In the genomic region with DNA sequence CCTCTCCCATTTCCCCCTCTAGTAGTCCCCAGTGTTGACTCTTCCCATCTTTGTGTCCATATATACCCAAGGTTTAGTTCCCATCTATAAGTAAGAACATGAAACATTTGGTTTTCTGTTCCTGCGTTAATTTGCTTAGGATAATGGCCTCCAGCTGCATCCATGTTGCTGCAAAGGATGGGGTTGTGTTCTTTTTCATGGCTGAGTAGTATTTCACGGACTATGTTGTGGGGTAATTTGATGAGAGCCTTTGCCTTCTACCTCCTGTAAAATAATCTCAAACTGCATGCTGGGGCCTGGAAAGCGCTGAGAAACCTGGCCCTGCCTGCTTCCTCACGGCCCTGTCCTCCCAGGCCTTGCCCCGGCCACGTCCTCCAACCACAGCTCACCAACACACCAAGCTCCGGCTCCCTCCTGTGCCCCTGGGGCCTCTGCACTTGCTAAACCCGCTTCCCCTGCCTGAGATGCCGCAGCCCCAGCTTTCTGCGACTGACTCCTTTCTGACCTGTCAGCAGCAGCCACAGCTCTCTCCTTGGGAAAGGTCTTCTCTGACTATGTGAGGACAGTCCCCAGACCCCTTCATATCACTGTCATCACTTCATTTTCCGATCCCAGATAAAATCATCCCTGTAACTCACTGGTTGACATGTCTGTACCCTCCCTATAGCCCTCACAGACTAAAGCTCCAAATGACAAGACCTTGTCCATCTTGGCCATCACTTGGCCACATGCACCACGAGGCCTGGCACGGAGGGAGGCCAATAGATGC, we compare ENCODE assay signal across 18 cellular contexts. TPM values are rescaled to one million over a fixed set of nuclear protein-coding genes. Genes with fewer than 3 reads are reported as not detected.
A peak's percentile ranks its signal among the peaks of the same experiment; 100 is the strongest.
DNase-seq lines count a peak whose midpoint lies in the region; ATAC-seq, FAIRE-seq and TF ChIP-seq lines count a peak whose summit lies in the region.
"Had no signal": no experiment of that assay in that cellular context is flagged by ENCODE, and none has a peak within 500 bp of the region (broad histone marks: within the 10 kb centered on the region; RNA-seq: fewer than 3 reads in every experiment).

No MANE protein-coding gene starts in this region.

- intact Hi-C loops in adrenal gland (cut with DNase I): no loop called here

- H3K18ac ChIP-seq in H1 (ENCODE audit: extremely low read depth, low read length): no peak overlapping the region

- H3K27me3 ChIP-seq in H1 (replicated peaks in 1 of 4; ENCODE audit: control insufficient read depth in 3 of 4, extremely low read depth in 1 of 4, insufficient read depth in 3 of 4, low read length in 3 of 4): no peaks in the 10 kb centered on the region
- H3K27me3 ChIP-seq in neutrophil: no peaks in the 10 kb centered on the region
- no peaks in the 10 kb centered on the region for H3K27me3 ChIP-seq in adrenal gland
- H3K27me3 ChIP-seq: BLaER1 treated with 17β-estradiol and CSF1 and Interleukin-3, amounts not matched to agents 10 nM and 100 nM; MG63 had no signal

- POLR2A ChIA-PET in activated naive CD8-positive, alpha-beta T cell treated with anti-CD3 and anti-CD28 coated beads, Interleukin-2, amount 10 ng/mL, durations not matched to agents 7 days and 5 days (lab: Charles Lee): interaction anchor here (1.0 kb wide), 1 partner anchor 10 kb away, joined by 3 read pairs; no protein-coding TSS in a partner anchor
- POLR2A ChIA-PET in RWPE1 (lab: Yijun Ruan, JAX; ENCODE audit: low non-redundant PET) (no interaction called here), H1 (lab: Charles Lee; ENCODE audit: partially characterized antibody) (interaction anchor here (1.6 to 2.1 kb wide), 2 partner anchors 8 to 9 kb away, joined by 4 to 7 read pairs; no protein-coding TSS in a partner anchor)

- H3K36me3 Mint-ChIP-seq in activated naive CD8-positive, alpha-beta T cell treated with anti-CD3 and anti-CD28 coated beads, Interleukin-2, amount 10 ng/mL, durations not matched to agents 7 days and 5 days: peaks cover 5% of the 10 kb centered on the region
- no peaks in the 10 kb centered on the region for H3K36me3 Mint-ChIP-seq in activated naive CD8-positive, alpha-beta T cell treated with anti-CD3 and anti-CD28 coated beads for 36 hours

- H3K79me2 ChIP-seq in H1 (ENCODE audit: control insufficient read depth in 1 of 2, insufficient read depth in 2 of 2, low read length in 2 of 2): peaks cover 4 to 95% of the 10 kb centered on the region in 2 experiments; a peak in 3 of 4 replicates

- H2BK15ac ChIP-seq in H1 (ENCODE audit: low read length): no peak overlapping the region

- no peak for TF ChIP-seq POLR2A in H1 (IDR thresholded peaks at IDR 0.05; ENCODE audit: control extremely low read depth in 1 of 2, low read depth in 2 of 2, low read length in 2 of 2)
- no peak for TF ChIP-seq POLR2A in adrenal gland (IDR thresholded peaks at IDR 0.05)

- 89% methylated on average over 13 of the region's 13 CpGs; no CpG with 5 or more reads in 1 of the 2 experiments for WGBS in H1 (ENCODE audit: extremely low coverage in 1 of 2, insufficient coverage in 1 of 2, insufficient read length in 1 of 2, insufficient replicate concordance in 2 of 2, low coverage in 1 of 2, low lambda C conversion rate in 2 of 2, missing lambda C conversion rate in 1 of 2), 2 experiments
- 90 to 94% (median 92%) methylated on average over 13 of the region's 13 CpGs for WGBS in adrenal gland, 4 donors

- no peak overlapping the region for H3K14ac ChIP-seq in H1 (ENCODE audit: insufficient read length)

- H4K91ac ChIP-seq in H1 (replicated peaks; ENCODE audit: insufficient read length, low read length): no peak overlapping the region

- no peak overlapping the region for H3K4me2 ChIP-seq in H1 (ENCODE audit: insufficient read depth in 1 of 2, low read depth in 2 of 2, low read length in 2 of 2)

- FAIRE-seq in H1 (lab: Jason Lieb, UNC): no peak
- FAIRE-seq: H54, RCC 7860 had no signal

- no peak for TF ChIP-seq RAD21 in H1 (IDR thresholded peaks at IDR 0.05 in 1 of 2, conservative IDR thresholded peaks at IDR 0.05 in 1 of 2; ENCODE audit: low read depth in 2 of 2, low read length in 2 of 2)

- peaks cover 29% of the 10 kb centered on the region for H3K4me1 Mint-ChIP-seq in activated naive CD8-positive, alpha-beta T cell treated with anti-CD3 and anti-CD28 coated beads, Interleukin-2, amount 10 ng/mL, durations not matched to agents 7 days and 5 days
- peaks cover 23% of the 10 kb centered on the region for H3K4me1 Mint-ChIP-seq in activated naive CD8-positive, alpha-beta T cell treated with anti-CD3 and anti-CD28 coated beads for 36 hours

- H3K4me1 ChIP-seq in H1 (replicated peaks in 1 of 4; ENCODE audit: control insufficient read depth in 3 of 4, insufficient read depth in 4 of 4, low read length in 3 of 4) (peaks cover 0 to 19% (median 6%) of the 10 kb centered on the region in 4 experiments), neutrophil (ENCODE audit: control insufficient read depth in 1 of 2, insufficient read depth in 1 of 2, low read depth in 1 of 2, low read length in 1 of 2) (peaks cover 19 to 27% of the 10 kb centered on the region in 2 experiments), adrenal gland (replicated peaks in 1 of 2) (peaks cover 0 to 22% of the 10 kb centered on the region in 2 donors)

- no peak overlapping the region for H2BK12ac ChIP-seq in H1 (ENCODE audit: low read depth, low read length)

- no peaks in the 10 kb centered on the region for H3K36me3 ChIP-seq in H1 (ENCODE audit: control insufficient read depth in 2 of 4, insufficient read depth in 4 of 4, low read length in 3 of 4)
- H3K36me3 ChIP-seq in neutrophil: peaks cover under 1% of the 10 kb centered on the region
- no peaks in the 10 kb centered on the region for H3K36me3 ChIP-seq in adrenal gland (replicated peaks in 1 of 2)
- H3K36me3 ChIP-seq: MG63 had no signal

- H2BK120ac ChIP-seq in H1 (replicated peaks; ENCODE audit: low read depth, low read length): no peak overlapping the region

- H3K27me3 Mint-ChIP-seq in activated naive CD8-positive, alpha-beta T cell treated with anti-CD3 and anti-CD28 coated beads, Interleukin-2, amount 10 ng/mL, durations not matched to agents 7 days and 5 days: no peaks in the 10 kb centered on the region
- H3K27me3 Mint-ChIP-seq in activated naive CD8-positive, alpha-beta T cell treated with anti-CD3 and anti-CD28 coated beads for 36 hours: no peaks in the 10 kb centered on the region

- TF ChIP-seq EP300 in H1 (IDR thresholded peaks at IDR 0.05; ENCODE audit: borderline replicate concordance in 1 of 2, low read depth in 2 of 2, low read length in 2 of 2): no peak

- no peak overlapping the region for H2AFZ ChIP-seq in H1 (ENCODE audit: low read length)

- no peak overlapping the region for H3K9ac ChIP-seq in H1 (replicated peaks in 1 of 4; ENCODE audit: extremely low read depth in 1 of 4, low read depth in 3 of 4, low read length in 3 of 4)
- H3K9ac ChIP-seq: BLaER1 treated with 17β-estradiol and CSF1 and Interleukin-3, amounts not matched to agents 10 nM and 100 nM had no signal

- H2BK5ac ChIP-seq in H1 (ENCODE audit: low read depth, low read length): no peak overlapping the region

- no peak overlapping the region for H2BK20ac ChIP-seq in H1 (ENCODE audit: low read length)

- no peak overlapping the region for H3K56ac ChIP-seq in H1 (replicated peaks; ENCODE audit: insufficient read length, low read depth, low read length)

- H3K79me1 ChIP-seq in H1 (ENCODE audit: low read depth, low read length): peaks cover 42% of the 10 kb centered on the region

- peak overlapping the region; percentile 28 for H3K4ac ChIP-seq in H1 (replicated peaks; ENCODE audit: insufficient read length, low read depth, low read length)

- TF ChIP-seq CTCF in RWPE1 (conservative IDR thresholded peaks at IDR 0.05; ENCODE audit: low read depth) (no peak), H1 (IDR thresholded peaks at IDR 0.05; ENCODE audit: control extremely low read depth in 1 of 3, insufficient read depth in 1 of 3, low read depth in 1 of 3, low read length in 3 of 3) (no peak), neutrophil (IDR thresholded peaks at IDR 0.05) (no peak), adrenal gland (IDR thresholded peaks at IDR 0.05) (no peak)

- H4K8ac ChIP-seq in H1 (ENCODE audit: extremely low read depth, insufficient read depth, low read length): no peak overlapping the region

- H4K5ac ChIP-seq in H1 (ENCODE audit: insufficient read length, low read depth, low read length): no peak overlapping the region

- H3K4me3 ChIP-seq in H1 (ENCODE audit: extremely low read depth in 1 of 4, insufficient read depth in 2 of 4, low read depth in 3 of 4, low read length in 4 of 4) (no peak overlapping the region), neutrophil (ENCODE audit: low read depth in 1 of 2, low read length in 1 of 2) (no peak overlapping the region), adrenal gland (no peak overlapping the region)
- H3K4me3 ChIP-seq: BLaER1 treated with 17β-estradiol and CSF1 and Interleukin-3, amounts not matched to agents 10 nM and 100 nM; MG63 had no signal

- H3K9me3 ChIP-seq in H1 (ENCODE audit: insufficient read depth in 2 of 2, low read depth in 1 of 2, low read length in 1 of 2) (no peaks in the 10 kb centered on the region), neutrophil (no peaks in the 10 kb centered on the region), adrenal gland (replicated peaks in 1 of 3) (no peaks in the 10 kb centered on the region)
- H3K9me3 ChIP-seq: BLaER1 treated with 17β-estradiol and CSF1 and Interleukin-3, amounts not matched to agents 10 nM and 100 nM; MG63 had no signal

- peaks cover 26 to 47% of the 10 kb centered on the region in 2 experiments for H4K20me1 ChIP-seq in H1 (replicated peaks in 1 of 2; ENCODE audit: control insufficient read depth in 1 of 2, insufficient read depth in 2 of 2, low read length in 2 of 2)

- peak overlapping the region; percentile 53; the same call in 1 of the 2 replicates for H2AK5ac ChIP-seq in H1 (ENCODE audit: low read depth, low read length)

- no peaks in the 10 kb centered on the region for H3K23me2 ChIP-seq in H1 (ENCODE audit: low read depth, low read length)

- no peak for ATAC-seq in activated naive CD8-positive, alpha-beta T cell treated with anti-CD3 and anti-CD28 coated beads, Interleukin-2, amount 10 ng/mL, durations not matched to agents 7 days and 5 days (ENCODE audit: low read depth)
- no peak for ATAC-seq in GM18498 (IDR thresholded peaks at IDR 0.05; ENCODE audit: unreplicated experiment)

- CTCF ChIA-PET in RWPE1 (lab: Yijun Ruan, JAX): interaction anchor here (0.5 to 1.1 kb wide), 3 partner anchors 8 to 495 kb away, joined by 3 to 4 read pairs (median 3); no protein-coding TSS in a partner anchor
- CTCF ChIA-PET in H1 (lab: Charles Lee; ENCODE audit: partially characterized antibody): interaction anchor here (1.0 to 13.8 kb wide), 7 partner anchors 11 to 99 kb away, joined by 3 to 128 read pairs (median 4); no protein-coding TSS in a partner anchor

- no peak for DNase-seq in activated naive CD8-positive, alpha-beta T cell treated with anti-CD3 and anti-CD28 coated beads, Interleukin-2, amount 10 ng/mL, durations not matched to agents 7 days and 5 days
- no peak for DNase-seq in activated naive CD8-positive, alpha-beta T cell treated with anti-CD3 and anti-CD28 coated beads for 36 hours
- DNase-seq in RWPE1 (ENCODE audit: low spot score) (no peak), H1 (ENCODE audit: low read depth in 1 of 2, low spot score in 2 of 2) (no peak), adrenal gland (no peak)
- no peak for DNase-seq in effector CD8-positive, alpha-beta T cell (lab: John Stamatoyannopoulos, UW)
- DNase-seq: 8988T, EL, MG63, NCI-H1105 treated with DMSO at 0.1 percent for 48 hours, NCI-H187 treated with DMSO at 0.1 percent for 48 hours, NCI-H446 treated with DMSO at 0.1 percent for 48 hours, NCI-H774 had no signal

- H3K27ac ChIP-seq in RWPE1 (peak overlapping the region; percentile 9; the same call in 1 of the 2 replicates), H1 (ENCODE audit: low read depth, low read length) (no peak overlapping the region), neutrophil (peak overlapping the region; percentile 72), adrenal gland (no peak overlapping the region)

- H3K9me3 Mint-ChIP-seq in activated naive CD8-positive, alpha-beta T cell treated with anti-CD3 and anti-CD28 coated beads, Interleukin-2, amount 10 ng/mL, durations not matched to agents 7 days and 5 days: no peaks in the 10 kb centered on the region
- H3K9me3 Mint-ChIP-seq in activated naive CD8-positive, alpha-beta T cell treated with anti-CD3 and anti-CD28 coated beads for 36 hours: no peaks in the 10 kb centered on the region

- H3K23ac ChIP-seq in H1 (ENCODE audit: insufficient read length): no peak overlapping the region

- H3K27ac Mint-ChIP-seq in activated naive CD8-positive, alpha-beta T cell treated with anti-CD3 and anti-CD28 coated beads, Interleukin-2, amount 10 ng/mL, durations not matched to agents 7 days and 5 days: peak overlapping the region; percentile 1
- no peak overlapping the region for H3K27ac Mint-ChIP-seq in activated naive CD8-positive, alpha-beta T cell treated with anti-CD3 and anti-CD28 coated beads for 36 hours

- H3K4me3 Mint-ChIP-seq in activated naive CD8-positive, alpha-beta T cell treated with anti-CD3 and anti-CD28 coated beads, Interleukin-2, amount 10 ng/mL, durations not matched to agents 7 days and 5 days: no peak overlapping the region
- H3K4me3 Mint-ChIP-seq in activated naive CD8-positive, alpha-beta T cell treated with anti-CD3 and anti-CD28 coated beads for 36 hours: no peak overlapping the region

RNA-seq across cellular contexts. Expression of a gene that starts 19.8 kb away (rescaled TPM):
- total RNA-seq in activated naive CD8-positive, alpha-beta T cell treated with anti-CD3 and anti-CD28 coated beads, Interleukin-2, amount 10 ng/mL, durations not matched to agents 7 days and 5 days: 10 to 100 TPM; 89.5 to 94.1 TPM
- total RNA-seq in activated naive CD8-positive, alpha-beta T cell treated with anti-CD3 and anti-CD28 coated beads for 36 hours: 10 to 100 TPM; 87.0 to 87.4 TPM
- 143 and 148 TPM in 2 replicates for total RNA-seq in H1 (2021; fragmentation: NEBNext Ultra II Directional; extraction: Animal tissue kit (Norgen Biotek cat#: 25700))
- polyA plus RNA-seq in H1 (2011; rRNA removed): 108 and 114 TPM in 2 replicates
- 87.6 TPM for polyA plus RNA-seq in H1 (2011; cell fraction: cytosol; rRNA removed)
- polyA plus RNA-seq in H1 (2011; cell fraction: nucleus; rRNA removed): 123 TPM
- 86.3 to 118 TPM (median 110 TPM) in 4 replicates for polyA plus RNA-seq in H1 (2012, experiment 1 of 2)
- 103 TPM for polyA plus RNA-seq in H1 (2012, experiment 2 of 2)
- polyA plus RNA-seq in H1 (2013, experiment 1 of 2): 62.3 TPM
- polyA plus RNA-seq in H1 (2013, experiment 2 of 2): 61.5 TPM
- 278 and 326 TPM in 2 replicates for polyA minus RNA-seq in H1 (2011; rRNA and poly(A)+ RNA removed)
- 85.3 TPM for polyA minus RNA-seq in H1 (2011; cell fraction: cytosol; rRNA and poly(A)+ RNA removed)
- 55.2 TPM for polyA minus RNA-seq in H1 (2011; cell fraction: nucleus; rRNA and poly(A)+ RNA removed)
- total RNA-seq in adrenal gland: 100 to 1,000 TPM in 1 of 8 donors, 10 to 100 TPM in 7; 43.3 to 182 (median 51.9) TPM
- polyA plus RNA-seq in adrenal gland: 100 to 1,000 TPM in 1 of 3 donors, 10 to 100 TPM in 2; 31.9 to 148 (median 40.2) TPM

Comparison
In these comparisons a context has a peak if more than half of its experiments do, and no peak if none do; other contexts are left out.
1. H3K27ac ChIP-seq: peak in RWPE1 (single experiment) and neutrophil (single experiment); none in H1 (single experiment) and adrenal gland (0 of 5).